ENCODE assay signal across 14 cellular contexts in genomic region chr7:94823952-94824351, GRCh38.
DNase-seq lines count a peak whose midpoint lies in the region; ATAC-seq, FAIRE-seq and TF ChIP-seq lines count a peak whose summit lies in the region.
"Had no signal": no experiment of that assay in that cellular context is flagged by ENCODE, and none has a peak within 500 bp of the region (broad histone marks: within the 10 kb centered on the region; RNA-seq: fewer than 3 reads in every experiment).

No MANE protein-coding gene starts in this region.

- H3K9me3 Mint-ChIP-seq in HFFc6, result peaks cover 3% of the 10 kb centered on the region
- H3K9me3 Mint-ChIP-seq in stimulated activated naive CD8-positive, alpha-beta T cell treated with anti-CD3 and anti-CD28 coated beads, Interleukin-15, amount 100 ng/mL, for 72 hours, result peaks cover 17 to 21% of the 10 kb centered on the region in 2 donors

- CTCF ChIA-PET in K562 (lab: Yijun Ruan, JAX; ENCODE audit: low intra/inter-chr PET ratio), result no interaction called here

- no peaks in the 10 kb centered on the region for H3K36me3 ChIP-seq in K562 (ENCODE audit: control insufficient read depth, insufficient read depth, low read length)
- H3K36me3 ChIP-seq in esophagus muscularis mucosa, result no peaks in the 10 kb centered on the region
- H3K36me3 ChIP-seq: upper lobe of right lung had no signal

- H3K4me2 ChIP-seq in K562 (ENCODE audit: insufficient read depth, low read length), result no peak overlapping the region

- BruUV-seq in K562 (replicated peaks; lab: Mats Ljungman, UMichigan), result no TSS peak

- no peak overlapping the region for H3K27ac Mint-ChIP-seq in HFFc6
- no peak overlapping the region for H3K27ac Mint-ChIP-seq in stimulated activated naive CD8-positive, alpha-beta T cell treated with anti-CD3 and anti-CD28 coated beads, Interleukin-15, amount 100 ng/mL, for 72 hours
- H3K27ac Mint-ChIP-seq: activated CD4-positive, alpha-beta memory T cell treated with anti-CD3 and anti-CD28 coated beads, Interleukin-2, amount 10 ng/mL, durations not matched to agents 7 days and 5 days; activated naive CD8-positive, alpha-beta T cell treated with anti-CD3 and anti-CD28 coated beads, Interleukin-2, amount 10 ng/mL, durations not matched to agents 7 days and 5 days; CD4-positive, CD25-positive, alpha-beta regulatory T cell; T-helper 1 cell treated with Interleukin-12 subunit alpha and Interleukin-12 subunit beta and Interleukin-4 antibody, amounts not matched to agents 30 μg/mL and 1 μg/mL, for 36 hours had no signal

- no peak for ATAC-seq in K562
- ATAC-seq in stimulated activated naive CD8-positive, alpha-beta T cell treated with anti-CD3 and anti-CD28 coated beads, Interleukin-15, amount 100 ng/mL, for 72 hours, result no peak
- ATAC-seq: upper lobe of right lung had no signal

- no peak for TF ChIP-seq EP300 in K562 (IDR thresholded peaks at IDR 0.05; ENCODE audit: low read length)
- TF ChIP-seq EP300 in esophagus muscularis mucosa (IDR thresholded peaks at IDR 0.05), result no peak

- no peaks in the 10 kb centered on the region for H3K9me1 ChIP-seq in K562 (ENCODE audit: control insufficient read depth, insufficient read depth, low read length)

- no peaks in the 10 kb centered on the region for H3K27me3 Mint-ChIP-seq in HFFc6 (ENCODE audit: insufficient read depth)
- no peaks in the 10 kb centered on the region for H3K27me3 Mint-ChIP-seq in stimulated activated naive CD8-positive, alpha-beta T cell treated with anti-CD3 and anti-CD28 coated beads, Interleukin-15, amount 100 ng/mL, for 72 hours
- H3K27me3 Mint-ChIP-seq: activated CD4-positive, alpha-beta memory T cell treated with anti-CD3 and anti-CD28 coated beads, Interleukin-2, amount 10 ng/mL, durations not matched to agents 7 days and 5 days; activated naive CD8-positive, alpha-beta T cell treated with anti-CD3 and anti-CD28 coated beads, Interleukin-2, amount 10 ng/mL, durations not matched to agents 7 days and 5 days; CD4-positive, CD25-positive, alpha-beta regulatory T cell had no signal

- H3K4me3 ChIP-seq in K562 (no peak overlapping the region), esophagus muscularis mucosa (no peak overlapping the region)
- H3K4me3 ChIP-seq: upper lobe of right lung had no signal

- TF ChIP-seq POLR2A in K562 (conservative IDR thresholded peaks at IDR 0.05) (no peak), esophagus muscularis mucosa (IDR thresholded peaks at IDR 0.05; ENCODE audit: low read depth) (no peak)

- in situ Hi-C loops in K562 (cut with MboI), result no loop called here

- no peak for FAIRE-seq in K562 (lab: Jason Lieb, UNC)

- H3K4me1 Mint-ChIP-seq in HFFc6 (ENCODE audit: low read depth), result no peaks in the 10 kb centered on the region
- no peaks in the 10 kb centered on the region for H3K4me1 Mint-ChIP-seq in stimulated activated naive CD8-positive, alpha-beta T cell treated with anti-CD3 and anti-CD28 coated beads, Interleukin-15, amount 100 ng/mL, for 72 hours
- H3K4me1 Mint-ChIP-seq: activated CD4-positive, alpha-beta memory T cell treated with anti-CD3 and anti-CD28 coated beads, Interleukin-2, amount 10 ng/mL, durations not matched to agents 7 days and 5 days; activated naive CD8-positive, alpha-beta T cell treated with anti-CD3 and anti-CD28 coated beads, Interleukin-2, amount 10 ng/mL, durations not matched to agents 7 days and 5 days; CD4-positive, CD25-positive, alpha-beta regulatory T cell had no signal

- H3K27ac ChIP-seq in K562 (ENCODE audit: extremely low read depth, low read depth, low read length), result no peak overlapping the region
- H3K27ac ChIP-seq in esophagus muscularis mucosa (replicated peaks in 1 of 4), result no peak overlapping the region
- H3K27ac ChIP-seq: upper lobe of right lung had no signal

- H3K9ac ChIP-seq in K562 (ENCODE audit: insufficient read depth in 1 of 2, low read depth in 2 of 2, low read length in 2 of 2), result no peak overlapping the region

- H2AFZ ChIP-seq in K562 (ENCODE audit: low read depth, low read length), result no peak overlapping the region

- no peak for TF ChIP-seq CTCF in K562 (IDR thresholded peaks at IDR 0.05 in 2 of 3, conservative IDR thresholded peaks at IDR 0.05 in 1 of 3; ENCODE audit: insufficient read depth in 2 of 3, low read depth in 1 of 3, low read length in 3 of 3)
- no peak for TF ChIP-seq CTCF in HFFc6 (IDR thresholded peaks at IDR 0.05)
- TF ChIP-seq CTCF in esophagus muscularis mucosa (IDR thresholded peaks at IDR 0.05), result no peak

- H3K9me3 ChIP-seq in K562 (replicated peaks; ENCODE audit: control insufficient read depth, insufficient read depth, low read depth, low read length) (no peaks in the 10 kb centered on the region), esophagus muscularis mucosa (peaks cover 0 to 4% (median under 1%) of the 10 kb centered on the region in 4 donors)
- H3K9me3 ChIP-seq: upper lobe of right lung had no signal

- no peaks in the 10 kb centered on the region for H4K20me1 ChIP-seq in K562 (replicated peaks; ENCODE audit: control insufficient read depth, insufficient read depth, low read length)

- no peaks in the 10 kb centered on the region for H3K36me3 Mint-ChIP-seq in HFFc6 (ENCODE audit: low read depth)
- H3K36me3 Mint-ChIP-seq: activated naive CD8-positive, alpha-beta T cell treated with anti-CD3 and anti-CD28 coated beads, Interleukin-2, amount 10 ng/mL, durations not matched to agents 7 days and 5 days; CD4-positive, CD25-positive, alpha-beta regulatory T cell had no signal

- TF ChIP-seq RAD21 in K562 (CRISPR knock-in tag; conservative IDR thresholded peaks at IDR 0.05 in 1 of 2, IDR thresholded peaks at IDR 0.05 in 1 of 2), result no peak

- POLR2A ChIA-PET in K562 (lab: Yijun Ruan, JAX), result no interaction called here

- no peaks in the 10 kb centered on the region for H3K79me2 ChIP-seq in K562 (ENCODE audit: control insufficient read depth, insufficient read depth, low read length)

- peak; percentile 29 for DNase-seq in EH (ENCODE audit: low read depth)
- DNase-seq in LoVo (ENCODE audit: low spot score), result peak; percentile 62
- no peak for DNase-seq in K562 (ENCODE audit: extremely low read depth in 1 of 4, low spot score in 3 of 4)
- peak; percentile 51 for DNase-seq in kidney glomerular epithelial cell (lab: John Stamatoyannopoulos, UW)
- DNase-seq in HFFc6, result no peak
- no peak for DNase-seq in stimulated activated naive CD8-positive, alpha-beta T cell treated with anti-CD3 and anti-CD28 coated beads, Interleukin-15, amount 100 ng/mL, for 72 hours
- no peak for DNase-seq in esophagus muscularis mucosa (ENCODE audit: extremely low spot score)
- DNase-seq in KG1 (lab: John Stamatoyannopoulos, UW), result no peak
- DNase-seq: activated CD4-positive, alpha-beta memory T cell treated with anti-CD3 and anti-CD28 coated beads, Interleukin-2, amount 10 ng/mL, durations not matched to agents 7 days and 5 days; activated naive CD8-positive, alpha-beta T cell treated with anti-CD3 and anti-CD28 coated beads, Interleukin-2, amount 10 ng/mL, durations not matched to agents 7 days and 5 days; CD4-positive, CD25-positive, alpha-beta regulatory T cell; MV-4-11; upper lobe of right lung had no signal

- intact Hi-C loops in K562 (cut with micrococcal nuclease) (no loop called here), esophagus muscularis mucosa (cut with DNase I) (no loop called here)

- no peak overlapping the region for H3K4me3 Mint-ChIP-seq in HFFc6
- no peak overlapping the region for H3K4me3 Mint-ChIP-seq in stimulated activated naive CD8-positive, alpha-beta T cell treated with anti-CD3 and anti-CD28 coated beads, Interleukin-15, amount 100 ng/mL, for 72 hours
- H3K4me3 Mint-ChIP-seq: activated CD4-positive, alpha-beta memory T cell treated with anti-CD3 and anti-CD28 coated beads, Interleukin-2, amount 10 ng/mL, durations not matched to agents 7 days and 5 days; activated naive CD8-positive, alpha-beta T cell treated with anti-CD3 and anti-CD28 coated beads, Interleukin-2, amount 10 ng/mL, durations not matched to agents 7 days and 5 days; CD4-positive, CD25-positive, alpha-beta regulatory T cell; T-helper 1 cell treated with Interleukin-12 subunit alpha and Interleukin-12 subunit beta and Interleukin-4 antibody, amounts not matched to agents 30 μg/mL and 1 μg/mL, for 36 hours had no signal

- H3K4me1 ChIP-seq in K562 (replicated peaks in 1 of 2; ENCODE audit: control insufficient read depth in 2 of 2, insufficient read depth in 2 of 2, low read length in 2 of 2) (no peaks in the 10 kb centered on the region), esophagus muscularis mucosa (no peaks in the 10 kb centered on the region)
- H3K4me1 ChIP-seq: upper lobe of right lung had no signal

- H3K27me3 ChIP-seq in K562 (ENCODE audit: control insufficient read depth in 2 of 2, insufficient read depth in 2 of 2, low read length in 2 of 2), result no peaks in the 10 kb centered on the region
- H3K27me3 ChIP-seq in esophagus muscularis mucosa, result no peaks in the 10 kb centered on the region
- H3K27me3 ChIP-seq: upper lobe of right lung had no signal

TF ChIP-seq in K562, 482 proteins besides CTCF, POLR2A, EP300 and RAD21 (continues in another document):
- TF ChIP-seq TEAD1 (CRISPR knock-in tag; IDR thresholded peaks at IDR 0.05), result peak in 1 of 2 experiments; percentile 65; a peak in 2 of 4 replicates
- TF ChIP-seq ATF3 (IDR thresholded peaks at IDR 0.05), result peak; percentile 49; the same call in 1 of the 2 replicates
- no peak for TF ChIP-seq ATF3 (CRISPR knock-in tag; conservative IDR thresholded peaks at IDR 0.05)
- peak; percentile 85 for TF ChIP-seq FOSL1 (tag; conservative IDR thresholded peaks at IDR 0.05)
- peak; percentile 75 for TF ChIP-seq ATF4 (CRISPR knock-in tag; IDR thresholded peaks at IDR 0.05)
- no peak for TF ChIP-seq EP400 (IDR thresholded peaks at IDR 0.05)
- 0 out of 2 replicates have a peak, but pooled peaks have one; percentile 31 for TF ChIP-seq SOX6 (IDR thresholded peaks at IDR 0.05)
- TF ChIP-seq JUND (IDR thresholded peaks at IDR 0.05; ENCODE audit: borderline replicate concordance, low read depth, low read length), result 0 out of 2 replicates have a peak, but pooled peaks have one; percentile 56
- TF ChIP-seq JUND (tag; IDR thresholded peaks at IDR 0.05; ENCODE audit: borderline replicate concordance, low read depth, low read length), result peak; percentile 48; the same call in 1 of the 3 replicates

Comparison
In these comparisons a context has a peak if more than half of its experiments do, and no peak if none do; other contexts are left out.
1. DNase-seq: peak in EH (single experiment), LoVo (single experiment) and kidney glomerular epithelial cell (single experiment); none in K562 (0 of 4), HFFc6 (single experiment), stimulated activated naive CD8-positive, alpha-beta T cell treated with anti-CD3 and anti-CD28 coated beads, Interleukin-15, amount 100 ng/mL, for 72 hours (0 of 2), esophagus muscularis mucosa (single experiment) and KG1 (single experiment).